ENCODE assay signal across 16 cellular contexts in the genomic region with DNA sequence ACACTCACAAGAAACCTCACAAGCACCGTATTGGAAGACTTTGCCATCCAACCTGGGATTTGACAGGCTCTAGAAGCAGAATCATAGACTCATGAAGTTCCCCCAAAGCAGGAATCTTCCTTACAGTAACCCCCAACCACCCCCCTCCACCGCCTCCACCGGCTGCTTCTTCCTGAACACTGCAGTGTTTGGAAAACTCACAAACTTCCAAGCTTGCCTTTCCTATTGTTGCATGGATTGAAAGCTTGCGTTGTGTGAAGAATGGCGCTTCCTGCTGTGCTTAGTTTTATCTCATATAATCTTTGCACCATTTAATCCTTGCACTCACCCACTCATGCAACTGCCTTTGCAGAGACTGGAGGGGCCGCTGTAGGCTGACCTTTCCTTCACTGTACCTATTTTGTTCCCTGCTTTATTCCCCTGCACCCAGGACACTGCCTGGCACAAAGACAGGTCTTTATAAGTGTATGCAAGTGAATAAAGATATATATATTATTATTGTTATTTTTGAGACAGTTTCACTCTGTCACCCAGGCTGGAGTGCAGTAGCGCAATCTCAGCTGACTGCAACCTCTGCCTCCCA. TPM values are rescaled to one million over a fixed set of nuclear protein-coding genes. Genes with fewer than 3 reads are reported as not detected.
DNase-seq lines count a peak whose midpoint lies in the region; ATAC-seq and TF ChIP-seq lines count a peak whose summit lies in the region.
"Had no signal": no experiment of that assay in that cellular context is flagged by ENCODE, and none has a peak within 500 bp of the region (broad histone marks: within the 10 kb centered on the region; RNA-seq: fewer than 3 reads in every experiment).

No MANE protein-coding gene starts in this region.

- DNase-seq in activated CD8-positive, alpha-beta T cell treated with anti-CD3 and anti-CD28 coated beads, Interleukin-2, amount 10 ng/mL, durations not matched to agents 7 days and 5 days = no peak
- DNase-seq in activated CD8-positive, alpha-beta T cell treated with anti-CD3 and anti-CD28 coated beads for 36 hours = no peak
- peak; percentile 39 for DNase-seq in neural progenitor cell (ENCODE audit: low spot score)
- DNase-seq in GM23248 = no peak
- no peak for DNase-seq in dorsolateral prefrontal cortex
- DNase-seq: body of pancreas; GOT3; left ventricle myocardium inferior; NCI-H1048; NCI-H2171; stimulated activated naive CD4-positive, alpha-beta T cell had no signal

- peak overlapping the region; percentile 89 for H3K27ac Mint-ChIP-seq in activated CD8-positive, alpha-beta T cell treated with anti-CD3 and anti-CD28 coated beads, Interleukin-2, amount 10 ng/mL, durations not matched to agents 7 days and 5 days
- H3K27ac Mint-ChIP-seq in activated CD8-positive, alpha-beta T cell treated with anti-CD3 and anti-CD28 coated beads for 36 hours = no peak overlapping the region
- peak overlapping the region; percentile 75 for H3K27ac Mint-ChIP-seq in dendritic cell treated with granulocyte-macrophage colony-stimulating factor and Interleukin-4, amounts not matched to agents 40 ng/mL and 50 ng/mL, for 4 days
- H3K27ac Mint-ChIP-seq in neural progenitor cell = no peak overlapping the region

- H3K4me3 ChIP-seq in DOHH2 (ENCODE audit: low read length) (no peak overlapping the region), neural progenitor cell (no peak overlapping the region), GM23248 (no peak overlapping the region), dorsolateral prefrontal cortex (peak overlapping the region in 1 of 59 donors; percentile 49)
- H3K4me3 ChIP-seq: body of pancreas, left ventricle myocardium inferior had no signal

- peaks cover 4% of the 10 kb centered on the region for H3K27me3 Mint-ChIP-seq in activated CD8-positive, alpha-beta T cell treated with anti-CD3 and anti-CD28 coated beads, Interleukin-2, amount 10 ng/mL, durations not matched to agents 7 days and 5 days (ENCODE audit: low read depth)
- peaks cover 3% of the 10 kb centered on the region for H3K27me3 Mint-ChIP-seq in activated CD8-positive, alpha-beta T cell treated with anti-CD3 and anti-CD28 coated beads for 36 hours
- peaks cover 26% of the 10 kb centered on the region for H3K27me3 Mint-ChIP-seq in dendritic cell treated with granulocyte-macrophage colony-stimulating factor and Interleukin-4, amounts not matched to agents 40 ng/mL and 50 ng/mL, for 4 days
- H3K27me3 Mint-ChIP-seq in neural progenitor cell (ENCODE audit: insufficient read depth, low read depth) = peaks cover 7% of the 10 kb centered on the region

- POLR2A ChIA-PET in activated CD8-positive, alpha-beta T cell treated with anti-CD3 and anti-CD28 coated beads, Interleukin-2, amount 10 ng/mL, durations not matched to agents 7 days and 5 days (lab: Charles Lee) = interaction anchor here (0.8 to 1.7 kb wide), 2 partner anchors 27 to 122 kb away, joined by 3 to 5 read pairs; no protein-coding TSS in a partner anchor
- POLR2A ChIA-PET in activated CD8-positive, alpha-beta T cell treated with anti-CD3 and anti-CD28 coated beads for 36 hours (lab: Charles Lee) = interaction anchor here (1.2 to 2.4 kb wide), 2 partner anchors 15 to 23 kb away, joined by 3 to 8 read pairs; no protein-coding TSS in a partner anchor

- no peak overlapping the region for H3K27ac ChIP-seq in DOHH2 (ENCODE audit: low read depth, low read length)
- no peak overlapping the region for H3K27ac ChIP-seq in neural progenitor cell
- H3K27ac ChIP-seq in GM23248 = no peak overlapping the region
- no peak overlapping the region for H3K27ac ChIP-seq in dorsolateral prefrontal cortex
- H3K27ac ChIP-seq: left ventricle myocardium inferior had no signal

- WGBS in GM23248 (ENCODE audit: low coverage in 1 of 2, low lambda C conversion rate in 2 of 2, missing lambda C conversion rate in 2 of 2), 2 experiments = 95 to 96% methylated on average over 7 of the region's 7 CpGs

- H3K4me1 ChIP-seq in DOHH2 (ENCODE audit: control insufficient read depth, low read length) = peaks cover 72% of the 10 kb centered on the region
- peaks cover 17% of the 10 kb centered on the region for H3K4me1 ChIP-seq in neural progenitor cell
- H3K4me1 ChIP-seq in GM23248 (ENCODE audit: insufficient read depth) = peaks cover 39% of the 10 kb centered on the region
- H3K4me1 ChIP-seq: body of pancreas had no signal

- H3K9me2 ChIP-seq in DOHH2 (replicated peaks; ENCODE audit: control insufficient read depth, low read length) = no peaks in the 10 kb centered on the region
- H3K9me2 ChIP-seq in GM23248 (ENCODE audit: insufficient read depth) = no peaks in the 10 kb centered on the region

- H3K4me3 Mint-ChIP-seq in activated CD8-positive, alpha-beta T cell treated with anti-CD3 and anti-CD28 coated beads, Interleukin-2, amount 10 ng/mL, durations not matched to agents 7 days and 5 days = peak overlapping the region; percentile 16
- H3K4me3 Mint-ChIP-seq in activated CD8-positive, alpha-beta T cell treated with anti-CD3 and anti-CD28 coated beads for 36 hours = no peak overlapping the region
- no peak overlapping the region for H3K4me3 Mint-ChIP-seq in dendritic cell treated with granulocyte-macrophage colony-stimulating factor and Interleukin-4, amounts not matched to agents 40 ng/mL and 50 ng/mL, for 4 days
- peak overlapping the region; percentile 30 for H3K4me3 Mint-ChIP-seq in neural progenitor cell
- H3K4me3 Mint-ChIP-seq: neural crest cell had no signal

- H3F3A ChIP-seq in DOHH2 (ENCODE audit: control insufficient read depth, insufficient read depth) (no peaks in the 10 kb centered on the region), neural progenitor cell (ENCODE audit: low read depth) (no peaks in the 10 kb centered on the region), GM23248 (ENCODE audit: insufficient read depth) (peaks cover 35% of the 10 kb centered on the region)

- H3K9me3 Mint-ChIP-seq in activated CD8-positive, alpha-beta T cell treated with anti-CD3 and anti-CD28 coated beads, Interleukin-2, amount 10 ng/mL, durations not matched to agents 7 days and 5 days (ENCODE audit: insufficient read depth) = no peaks in the 10 kb centered on the region
- no peaks in the 10 kb centered on the region for H3K9me3 Mint-ChIP-seq in activated CD8-positive, alpha-beta T cell treated with anti-CD3 and anti-CD28 coated beads for 36 hours
- H3K9me3 Mint-ChIP-seq in dendritic cell treated with granulocyte-macrophage colony-stimulating factor and Interleukin-4, amounts not matched to agents 40 ng/mL and 50 ng/mL, for 4 days = no peaks in the 10 kb centered on the region
- H3K9me3 Mint-ChIP-seq in neural progenitor cell = no peaks in the 10 kb centered on the region
- H3K9me3 Mint-ChIP-seq: neural crest cell had no signal

- ATAC-seq in activated CD8-positive, alpha-beta T cell treated with anti-CD3 and anti-CD28 coated beads, Interleukin-2, amount 10 ng/mL, durations not matched to agents 7 days and 5 days = no peak
- ATAC-seq in activated CD8-positive, alpha-beta T cell treated with anti-CD3 and anti-CD28 coated beads for 36 hours = no peak
- no peak for ATAC-seq in HG03457 (IDR thresholded peaks at IDR 0.05; ENCODE audit: unreplicated experiment)
- ATAC-seq: body of pancreas had no signal

- intact Hi-C loops in activated CD8-positive, alpha-beta T cell treated with anti-CD3 and anti-CD28 coated beads for 36 hours (cut with micrococcal nuclease) = loop anchor here (5.0 kb wide), 1 partner anchor 63 kb away; no protein-coding TSS in a partner anchor
- intact Hi-C loops in dendritic cell treated with granulocyte-macrophage colony-stimulating factor and Interleukin-4, amounts not matched to agents 40 ng/mL and 50 ng/mL, for 4 days (cut with micrococcal nuclease) = loop anchor here (5.0 kb wide), 1 partner anchor 47 kb away; no protein-coding TSS in a partner anchor
- intact Hi-C loops in dorsolateral prefrontal cortex (cut with DNase I) = no loop called here

- H3K36me3 Mint-ChIP-seq in activated CD8-positive, alpha-beta T cell treated with anti-CD3 and anti-CD28 coated beads, Interleukin-2, amount 10 ng/mL, durations not matched to agents 7 days and 5 days (ENCODE audit: low read depth) = peaks cover 40% of the 10 kb centered on the region
- peaks cover 13% of the 10 kb centered on the region for H3K36me3 Mint-ChIP-seq in activated CD8-positive, alpha-beta T cell treated with anti-CD3 and anti-CD28 coated beads for 36 hours (ENCODE audit: low read depth)
- peaks cover 2% of the 10 kb centered on the region for H3K36me3 Mint-ChIP-seq in dendritic cell treated with granulocyte-macrophage colony-stimulating factor and Interleukin-4, amounts not matched to agents 40 ng/mL and 50 ng/mL, for 4 days (ENCODE audit: low read depth)
- no peaks in the 10 kb centered on the region for H3K36me3 Mint-ChIP-seq in neural progenitor cell

- H3K4me2 ChIP-seq in DOHH2 (ENCODE audit: low read length) (peak overlapping the region; percentile 76; the same call in 1 of the 2 replicates), neural progenitor cell (peak overlapping the region; percentile 41), GM23248 (ENCODE audit: unreplicated experiment) (no peak overlapping the region)

- in situ Hi-C loops in GM23248 (cut with MboI) = no loop called here

- peaks cover 89% of the 10 kb centered on the region for H3K4me1 Mint-ChIP-seq in activated CD8-positive, alpha-beta T cell treated with anti-CD3 and anti-CD28 coated beads, Interleukin-2, amount 10 ng/mL, durations not matched to agents 7 days and 5 days (ENCODE audit: low read depth)
- H3K4me1 Mint-ChIP-seq in activated CD8-positive, alpha-beta T cell treated with anti-CD3 and anti-CD28 coated beads for 36 hours (ENCODE audit: low read depth) = peaks cover 75% of the 10 kb centered on the region
- H3K4me1 Mint-ChIP-seq in dendritic cell treated with granulocyte-macrophage colony-stimulating factor and Interleukin-4, amounts not matched to agents 40 ng/mL and 50 ng/mL, for 4 days (ENCODE audit: low read depth) = peaks cover 88% of the 10 kb centered on the region
- peaks cover 37% of the 10 kb centered on the region for H3K4me1 Mint-ChIP-seq in neural progenitor cell

- H3K36me3 ChIP-seq in DOHH2 (ENCODE audit: control insufficient read depth, low read length) (peaks cover 8% of the 10 kb centered on the region), neural progenitor cell (no peaks in the 10 kb centered on the region), GM23248 (ENCODE audit: low read depth) (no peaks in the 10 kb centered on the region)
- H3K36me3 ChIP-seq: left ventricle myocardium inferior had no signal

- no peaks in the 10 kb centered on the region for H4K20me1 ChIP-seq in DOHH2 (ENCODE audit: control insufficient read depth, insufficient read depth, low read depth, low read length)
- H4K20me1 ChIP-seq in neural progenitor cell (ENCODE audit: low read depth) = no peaks in the 10 kb centered on the region
- no peaks in the 10 kb centered on the region for H4K20me1 ChIP-seq in GM23248 (ENCODE audit: insufficient read depth)

- CTCF ChIA-PET in activated CD8-positive, alpha-beta T cell treated with anti-CD3 and anti-CD28 coated beads, Interleukin-2, amount 10 ng/mL, durations not matched to agents 7 days and 5 days (lab: Charles Lee) = interaction anchor here (0.7 to 2.5 kb wide), 8 partner anchors 10 to 123 kb away, joined by 3 to 7 read pairs (median 4); no protein-coding TSS in a partner anchor
- CTCF ChIA-PET in activated CD8-positive, alpha-beta T cell treated with anti-CD3 and anti-CD28 coated beads for 36 hours (lab: Charles Lee) = interaction anchor here (1.1 to 1.5 kb wide), 2 partner anchors 64 to 306 kb away, joined by 3 read pairs; no protein-coding TSS in a partner anchor

- H3K9ac ChIP-seq in neural progenitor cell = no peak overlapping the region
- H3K9ac ChIP-seq in GM23248 = no peak overlapping the region

- H3K9me3 ChIP-seq in DOHH2 (ENCODE audit: control insufficient read depth, insufficient read depth, low read length) (no peaks in the 10 kb centered on the region), neural progenitor cell (ENCODE audit: low read depth) (no peaks in the 10 kb centered on the region), GM23248 (ENCODE audit: low read depth) (no peaks in the 10 kb centered on the region)
- H3K9me3 ChIP-seq: body of pancreas, left ventricle myocardium inferior had no signal

- TF ChIP-seq CTCF in activated CD8-positive, alpha-beta T cell treated with anti-CD3 and anti-CD28 coated beads for 36 hours (IDR thresholded peaks at IDR 0.05) = no peak
- TF ChIP-seq CTCF in DOHH2 (IDR thresholded peaks at IDR 0.05; ENCODE audit: low read depth, low read length, poor library complexity, severe bottlenecking) (no peak), neural progenitor cell (IDR thresholded peaks at IDR 0.05) (no peak), dorsolateral prefrontal cortex (IDR thresholded peaks at IDR 0.05 in 54 of 56, conservative IDR thresholded peaks at IDR 0.05 in 2 of 56; ENCODE audit: low read depth in 1 of 56, partially characterized antibody in 56 of 56) (no peak)

- H2AFZ ChIP-seq in neural progenitor cell (replicated peaks) = peak overlapping the region; percentile 90
- H2AFZ ChIP-seq in GM23248 = no peak overlapping the region

- H3K79me2 ChIP-seq in DOHH2 (ENCODE audit: control insufficient read depth, low read length) = peaks cover 39% of the 10 kb centered on the region
- H3K79me2 ChIP-seq in neural progenitor cell (ENCODE audit: low read depth) = no peaks in the 10 kb centered on the region
- H3K79me2 ChIP-seq in GM23248 (ENCODE audit: insufficient read depth) = no peaks in the 10 kb centered on the region

- H3K27me3 ChIP-seq in DOHH2 (ENCODE audit: control insufficient read depth, low read length) (no peaks in the 10 kb centered on the region), neural progenitor cell (no peaks in the 10 kb centered on the region), GM23248 (replicated peaks; ENCODE audit: insufficient read depth) (no peaks in the 10 kb centered on the region), dorsolateral prefrontal cortex (no peaks in the 10 kb centered on the region)
- H3K27me3 ChIP-seq: body of pancreas had no signal

RNA-seq across cellular contexts. Expression of a gene that starts 3.7 kb away (rescaled TPM):
- 10 to 100 TPM; 71.0 to 75.4 TPM for total RNA-seq in activated CD8-positive, alpha-beta T cell treated with anti-CD3 and anti-CD28 coated beads, Interleukin-2, amount 10 ng/mL, durations not matched to agents 7 days and 5 days
- total RNA-seq in activated CD8-positive, alpha-beta T cell treated with anti-CD3 and anti-CD28 coated beads for 36 hours = 10 to 100 TPM; 40.5 to 42.2 TPM
- total RNA-seq in neural progenitor cell (ENCODE audit: low replicate concordance) (not detected in 2 replicates), dorsolateral prefrontal cortex (10 to 100 TPM in 54 of 120 experiments, 1 to 10 TPM in 65, under 1 TPM in 1; 0.83 to 46.3 (median 9.5) TPM)
- total RNA-seq in GM23248 (2014; rRNA removed; shearing (Covaris generic)) = not detected in 2 replicates
- polyA plus RNA-seq in GM23248 (2016; fragmentation: Nextera tagmentation; extraction: Ambion mirVana) = 0.49 and 0.58 TPM in 2 replicates
- total RNA-seq: neural crest cell, SK-MEL-5 had no signal

Comparison
In these comparisons a context has a peak if more than half of its experiments do, and no peak if none do; other contexts are left out.
1. H3K27ac Mint-ChIP-seq: peak in activated CD8-positive, alpha-beta T cell treated with anti-CD3 and anti-CD28 coated beads, Interleukin-2, amount 10 ng/mL, durations not matched to agents 7 days and 5 days (single experiment) and dendritic cell treated with granulocyte-macrophage colony-stimulating factor and Interleukin-4, amounts not matched to agents 40 ng/mL and 50 ng/mL, for 4 days (single experiment); none in activated CD8-positive, alpha-beta T cell treated with anti-CD3 and anti-CD28 coated beads for 36 hours (single experiment) and neural progenitor cell (single experiment).
2. H3K4me3 Mint-ChIP-seq: peak in activated CD8-positive, alpha-beta T cell treated with anti-CD3 and anti-CD28 coated beads, Interleukin-2, amount 10 ng/mL, durations not matched to agents 7 days and 5 days (single experiment) and neural progenitor cell (single experiment); none in activated CD8-positive, alpha-beta T cell treated with anti-CD3 and anti-CD28 coated beads for 36 hours (single experiment) and dendritic cell treated with granulocyte-macrophage colony-stimulating factor and Interleukin-4, amounts not matched to agents 40 ng/mL and 50 ng/mL, for 4 days (single experiment).
3. intact Hi-C loops: an anchor here in activated CD8-positive, alpha-beta T cell treated with anti-CD3 and anti-CD28 coated beads for 36 hours (5.0 kb wide) and dendritic cell treated with granulocyte-macrophage colony-stimulating factor and Interleukin-4, amounts not matched to agents 40 ng/mL and 50 ng/mL, for 4 days (5.0 kb wide); none called in dorsolateral prefrontal cortex.